ENCODE assay signal across 13 cellular contexts in the genomic region with DNA sequence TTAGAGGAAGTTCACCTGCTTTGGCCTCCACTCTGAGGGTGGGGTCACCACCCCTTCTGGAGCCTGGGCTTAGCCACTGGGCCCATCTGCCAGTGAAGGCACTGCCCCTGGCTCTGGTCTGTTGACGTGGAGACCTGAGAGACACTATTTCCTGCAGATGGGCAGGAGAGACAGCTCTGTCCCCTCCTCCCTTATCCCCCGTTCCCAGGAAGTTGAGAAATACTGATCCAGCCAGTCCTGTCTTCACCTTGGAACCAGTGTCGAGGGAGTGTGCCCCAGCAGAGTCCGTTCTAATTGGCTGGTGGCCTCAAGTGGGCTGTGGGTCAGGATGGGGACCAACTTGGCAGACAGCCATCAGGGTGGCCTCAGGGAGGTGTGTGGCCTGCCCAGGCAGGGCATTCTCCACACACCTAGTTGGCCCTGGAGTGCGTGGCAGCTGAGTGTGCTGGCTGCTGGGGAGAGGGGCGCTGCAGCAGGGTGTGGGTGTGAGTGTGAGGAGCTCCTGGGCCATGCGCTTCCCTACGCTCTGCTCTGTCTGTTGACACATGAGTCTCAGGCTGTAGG. TPM values are rescaled to one million over a fixed set of nuclear protein-coding genes. Genes with fewer than 3 reads are reported as not detected.
DNase-seq lines count a peak whose midpoint lies in the region; ATAC-seq and TF ChIP-seq lines count a peak whose summit lies in the region.
"Had no signal": no experiment of that assay in that cellular context is flagged by ENCODE, and none has a peak within 500 bp of the region (broad histone marks: within the 10 kb centered on the region; RNA-seq: fewer than 3 reads in every experiment).

No MANE protein-coding gene starts in this region.

- H3K9me3 ChIP-seq in PC-3 (ENCODE audit: low read length) (no peaks in the 10 kb centered on the region), left lung (no peaks in the 10 kb centered on the region), thyroid gland (no peaks in the 10 kb centered on the region)
- H3K9me3 ChIP-seq: esophagus squamous epithelium had no signal

- no TSS peak for BruUV-seq in PC-3 (replicated peaks; lab: Mats Ljungman, UMichigan)

- ATAC-seq in PC-3 (no peak), left lung (peak; percentile 85), HG03045 (IDR thresholded peaks at IDR 0.05; ENCODE audit: unreplicated experiment) (no peak)

- no peak overlapping the region for H2AFZ ChIP-seq in PC-3 (ENCODE audit: low read length)

- WGBS in thyroid gland, 2 donors: 21 to 49% methylated on average over 2 to 8 of the region's 8 CpGs

- H4K20me1 ChIP-seq in PC-3 (ENCODE audit: low read length): no peaks in the 10 kb centered on the region

- no peak overlapping the region for H3K4me3 ChIP-seq in PC-3 (ENCODE audit: low read length)
- peak overlapping the region in 1 of 2 donors; percentile 33 for H3K4me3 ChIP-seq in left lung
- H3K4me3 ChIP-seq in thyroid gland (replicated peaks in 1 of 3): no peak overlapping the region
- H3K4me3 ChIP-seq: esophagus squamous epithelium had no signal

- intact Hi-C loops in PC-3 (cut with micrococcal nuclease) (no loop called here), left lung (cut with DNase I) (no loop called here), thyroid gland (cut with DNase I) (no loop called here)

- no peak overlapping the region for H3K9ac ChIP-seq in PC-3 (ENCODE audit: low read length)

- H3F3A ChIP-seq in PC-3 (ENCODE audit: low read length, unreplicated experiment): no peaks in the 10 kb centered on the region

- H3K9me2 ChIP-seq in PC-3 (replicated peaks; ENCODE audit: low read length): no peaks in the 10 kb centered on the region

- TF ChIP-seq CTCF in PC-3 (conservative IDR thresholded peaks at IDR 0.05; ENCODE audit: low read depth, low read length): no peak
- TF ChIP-seq CTCF in left lung (IDR thresholded peaks at IDR 0.05): no peak
- no peak for TF ChIP-seq CTCF in thyroid gland (IDR thresholded peaks at IDR 0.05)

- H3K79me2 ChIP-seq in PC-3 (ENCODE audit: low read length): no peaks in the 10 kb centered on the region

- H3K27ac ChIP-seq in PC-3 (ENCODE audit: low read length) (no peak overlapping the region), left lung (peak overlapping the region; percentile 1 to 33), thyroid gland (peak overlapping the region in 2 of 3 donors; percentile 10 to 42)
- H3K27ac ChIP-seq: esophagus squamous epithelium had no signal

- no peak overlapping the region for H3K4me2 ChIP-seq in PC-3 (ENCODE audit: low read length)

- POLR2A ChIA-PET in PC-3 (lab: Charles Lee; ENCODE audit: unreplicated experiment): no interaction called here

- H3K4me1 ChIP-seq in PC-3 (ENCODE audit: insufficient read depth, low read length) (no peaks in the 10 kb centered on the region), left lung (peaks cover 0 to 7% of the 10 kb centered on the region in 2 donors), thyroid gland (peaks cover 10 to 11% of the 10 kb centered on the region in 2 donors)

- TF ChIP-seq POLR2A in thyroid gland (IDR thresholded peaks at IDR 0.05): no peak

- H3K27me3 ChIP-seq in PC-3 (ENCODE audit: low read length) (no peaks in the 10 kb centered on the region), left lung (no peaks in the 10 kb centered on the region), thyroid gland (no peaks in the 10 kb centered on the region)
- H3K27me3 ChIP-seq: esophagus squamous epithelium had no signal

- H3K36me3 ChIP-seq in PC-3 (ENCODE audit: low read depth, low read length) (no peaks in the 10 kb centered on the region), left lung (peaks cover 0 to 40% of the 10 kb centered on the region in 2 donors), thyroid gland (peaks cover 5 to 11% of the 10 kb centered on the region in 2 donors)

- DNase-seq in NCI-H146 (lab: John Stamatoyannopoulos, UW) (peak; percentile 28), NCI-H146 treated with DMSO at 0.1 percent for 48 hours (lab: John Stamatoyannopoulos, UW; ENCODE audit: unreplicated experiment) (no peak), PC-3 (peak; percentile 11), left lung (peak; percentile 86 to 87), thyroid gland (peak; percentile 93 to 95), putamen (ENCODE audit: low spot score) (no peak)
- no peak for DNase-seq in stimulated activated CD4-positive, alpha-beta T cell treated with anti-CD3 and anti-CD28 coated beads, Interleukin-15, amount 100 ng/mL, for 24 hours
- DNase-seq: esophagus squamous epithelium, KBM-7, NCI-H524 treated with DMSO at 0.1 percent for 48 hours, retina had no signal

- CTCF ChIA-PET in PC-3 (lab: Charles Lee): no interaction called here

RNA-seq across cellular contexts. Expression of a gene that starts 25.4 kb away (rescaled TPM):
- 10.9 and 14.2 TPM in 2 replicates for total RNA-seq in PC-3 (2014; rRNA removed)
- 10 to 100 TPM; 30.3 to 45.8 TPM for total RNA-seq in left lung
- total RNA-seq in thyroid gland: 10 to 100 TPM; 18.0 to 53.4 (median 37.3) TPM

RNA-seq across cellular contexts. Expression of a gene that starts 26.9 kb away (rescaled TPM):
- total RNA-seq in PC-3 (2014; rRNA removed): not detected in 2 replicates
- 1 to 10 TPM; 1.2 to 2.3 TPM for total RNA-seq in left lung
- total RNA-seq in thyroid gland: 1 to 10 TPM in 2 of 4 donors, not detected in 2; 2.8 to 4.5 TPM
- total RNA-seq: A172 had no signal

RNA-seq across cellular contexts. Expression of a gene that starts 33.9 kb away (rescaled TPM):
- total RNA-seq in PC-3 (2014; rRNA removed) (19.4 and 20.0 TPM in 2 replicates), left lung (10 to 100 TPM; 34.1 to 36.5 TPM), thyroid gland (10 to 100 TPM; 28.5 to 37.6 (median 32.8) TPM)

RNA-seq across cellular contexts. Expression of a gene that starts 46.5 kb away (rescaled TPM):
- total RNA-seq in PC-3 (2014; rRNA removed): 8.2 and 8.9 TPM in 2 replicates
- total RNA-seq in left lung: 10 to 100 TPM; 65.9 to 72.7 TPM
- 100 to 1,000 TPM in 1 of 4 donors, 10 to 100 TPM in 3; 39.2 to 153 (median 59.5) TPM for total RNA-seq in thyroid gland

Comparison
In these comparisons a context has a peak if more than half of its experiments do, and no peak if none do; other contexts are left out.
1. DNase-seq: peak in NCI-H146 (single experiment), PC-3 (single experiment), left lung (2 of 2) and thyroid gland (2 of 2); none in NCI-H146 treated with DMSO at 0.1 percent for 48 hours (single experiment), putamen (single experiment) and stimulated activated CD4-positive, alpha-beta T cell treated with anti-CD3 and anti-CD28 coated beads, Interleukin-15, amount 100 ng/mL, for 24 hours (single experiment).